In genomic region chr2:54545700-54546450, GRCh38 we compare ENCODE assay signal across 11 cellular contexts.
A peak's percentile ranks its signal among the peaks of the same experiment; 100 is the strongest.
DNase-seq lines count a peak whose midpoint lies in the region; ATAC-seq and TF ChIP-seq lines count a peak whose summit lies in the region.
"Had no signal": no experiment of that assay in that cellular context is flagged by ENCODE, and none has a peak within 500 bp of the region (broad histone marks: within the 10 kb centered on the region; RNA-seq: fewer than 3 reads in every experiment).

No MANE protein-coding gene starts in this region.

- H2BK5ac ChIP-seq in H9 (ENCODE audit: insufficient read length, low read length): no peak overlapping the region

- H2BK12ac ChIP-seq in H9 (ENCODE audit: insufficient read length, low read depth, low read length): no peak overlapping the region

- H3K4me3 Mint-ChIP-seq in H9: no peak overlapping the region
- H3K4me3 Mint-ChIP-seq: memory B cell had no signal

- H2AFZ ChIP-seq in H9 (ENCODE audit: low read length): no peak overlapping the region

- no peak overlapping the region for H3K18ac ChIP-seq in H9 (ENCODE audit: insufficient read length, low read depth, low read length)

- H3K9ac ChIP-seq in H9 (ENCODE audit: extremely low read depth, insufficient read length, low read length): no peak overlapping the region

- no peak overlapping the region for H4K5ac ChIP-seq in H9 (ENCODE audit: insufficient read length, low read depth, low read length)

- no peaks in the 10 kb centered on the region for H3K23me2 ChIP-seq in H9 (ENCODE audit: insufficient read length, low read depth, low read length, poor library complexity, severe bottlenecking)

- no peak overlapping the region for H2AK5ac ChIP-seq in H9 (ENCODE audit: insufficient read length, low read length)

- no peaks in the 10 kb centered on the region; a peak in 1 of 7 replicates for H3K36me3 Mint-ChIP-seq in H9 (ENCODE audit: insufficient read depth in 1 of 3, low read depth in 3 of 3)
- H3K36me3 Mint-ChIP-seq: memory B cell had no signal

- H3K4me1 ChIP-seq in right atrium auricular region (peaks cover 0 to 66% of the 10 kb centered on the region in 2 donors), heart left ventricle (peaks cover 15 to 95% (median 83%) of the 10 kb centered on the region in 12 donors), foreskin keratinocyte (peaks cover 27% of the 10 kb centered on the region), H9 (ENCODE audit: insufficient read depth, low read length) (peaks cover 2% of the 10 kb centered on the region; the same call in 1 of the 2 replicates), BE2C (peaks cover 4% of the 10 kb centered on the region; the same call in 1 of the 2 replicates)

- WGBS in heart left ventricle, 4 donors: 58 to 67% (median 64%) methylated on average over 3 of the region's 3 CpGs
- WGBS in H9 (ENCODE audit: extremely low coverage, insufficient read length, low lambda C conversion rate): no CpG with 5 or more reads among the region's 3 CpGs

- no peak overlapping the region for H3K56ac ChIP-seq in H9 (ENCODE audit: insufficient read length, low read depth, low read length)

- H3K4me2 ChIP-seq in H9 (ENCODE audit: insufficient read depth, insufficient read length, low read length): no peak overlapping the region

- H3K9me3 ChIP-seq in right atrium auricular region: no peaks in the 10 kb centered on the region
- no peaks in the 10 kb centered on the region for H3K9me3 ChIP-seq in heart left ventricle
- no peaks in the 10 kb centered on the region for H3K9me3 ChIP-seq in H9 (ENCODE audit: control insufficient read depth, low read depth, low read length)
- H3K9me3 ChIP-seq in BE2C: no peaks in the 10 kb centered on the region

- H3K27me3 ChIP-seq in right atrium auricular region: no peaks in the 10 kb centered on the region
- no peaks in the 10 kb centered on the region for H3K27me3 ChIP-seq in heart left ventricle
- no peaks in the 10 kb centered on the region for H3K27me3 ChIP-seq in foreskin keratinocyte
- H3K27me3 ChIP-seq in H9 (ENCODE audit: insufficient read depth, low read length): no peaks in the 10 kb centered on the region
- H3K27me3 ChIP-seq in BE2C: no peaks in the 10 kb centered on the region

- ATAC-seq in heart left ventricle (no peak), foreskin keratinocyte (peak; percentile 97), GM18502 (IDR thresholded peaks at IDR 0.05; ENCODE audit: poor library complexity, unreplicated experiment) (no peak)

- no peak overlapping the region for H2BK15ac ChIP-seq in H9 (ENCODE audit: low read depth, low read length)

- H3K4me1 Mint-ChIP-seq in H9: peaks cover 17 to 20% of the 10 kb centered on the region in 2 experiments

- H3T11ph ChIP-seq in H9 (ENCODE audit: low read length): no peak overlapping the region

- no peaks in the 10 kb centered on the region for H3K79me2 ChIP-seq in H9 (ENCODE audit: insufficient read depth, low read length)

- no peak overlapping the region for H3K27ac ChIP-seq in right atrium auricular region
- peak overlapping the region in 2 of 12 donors; percentile 42 to 55 for H3K27ac ChIP-seq in heart left ventricle
- peak overlapping the region; percentile 91 for H3K27ac ChIP-seq in foreskin keratinocyte
- H3K27ac ChIP-seq in H9 (ENCODE audit: insufficient read length, low read depth, low read length): no peak overlapping the region
- H3K27ac ChIP-seq: C4-2B had no signal

- H3K79me1 ChIP-seq in H9 (ENCODE audit: insufficient read depth, low read depth, low read length, poor library complexity, severe bottlenecking): no peaks in the 10 kb centered on the region

- DNase-seq in right atrium auricular region (ENCODE audit: low spot score) (peak; percentile 9), heart left ventricle (no peak), LHCN-M2 (ENCODE audit: low read depth) (peak; percentile 70), foreskin keratinocyte (peak; percentile 86 to 87), H9 (no peak), BE2C (no peak), activated gamma-delta T cell treated with Interleukin-2 at 50 U/mL for 16 hours (no peak)
- DNase-seq: Right ventricle myocardium superior had no signal

- TF ChIP-seq CTCF in right atrium auricular region (IDR thresholded peaks at IDR 0.05) (no peak), heart left ventricle (IDR thresholded peaks at IDR 0.05) (no peak), foreskin keratinocyte (conservative IDR thresholded peaks at IDR 0.05) (no peak), H9 (conservative IDR thresholded peaks at IDR 0.05) (no peak), BE2C (IDR thresholded peaks at IDR 0.05; ENCODE audit: low read depth, low read length) (no peak)

- H3K27me3 Mint-ChIP-seq in H9 (ENCODE audit: low read depth): no peaks in the 10 kb centered on the region; the same call in 1 of the 2 replicates
- H3K27me3 Mint-ChIP-seq: memory B cell had no signal

- H3K9me3 Mint-ChIP-seq in H9: no peaks in the 10 kb centered on the region
- H3K9me3 Mint-ChIP-seq: memory B cell had no signal

- no peak overlapping the region for H4K8ac ChIP-seq in H9 (replicated peaks; ENCODE audit: insufficient read length, low read depth, low read length)

- no peak overlapping the region for H2BK120ac ChIP-seq in H9 (ENCODE audit: low read depth, low read length, poor library complexity, severe bottlenecking)

- no peaks in the 10 kb centered on the region for H4K20me1 ChIP-seq in H9 (ENCODE audit: control insufficient read depth, insufficient read depth, insufficient read length)

- H3K4ac ChIP-seq in H9 (ENCODE audit: low read depth, low read length): no peak overlapping the region

- no peak overlapping the region for H3K23ac ChIP-seq in H9 (ENCODE audit: insufficient read length, low read depth, low read length)

- H3K27ac Mint-ChIP-seq in H9: no peak overlapping the region
- H3K27ac Mint-ChIP-seq: memory B cell had no signal

- intact Hi-C loops in heart left ventricle (cut with DNase I): no loop called here

- no peak overlapping the region for H3K14ac ChIP-seq in H9 (ENCODE audit: insufficient read depth, low read length)

- no peak for TF ChIP-seq POLR2A in heart left ventricle (IDR thresholded peaks at IDR 0.05)

- H2BK20ac ChIP-seq in H9 (ENCODE audit: low read depth, low read length, poor library complexity, severe bottlenecking): no peak overlapping the region

- H3K36me3 ChIP-seq in right atrium auricular region (no peaks in the 10 kb centered on the region), heart left ventricle (peaks cover 0 to 9% (median 0%) of the 10 kb centered on the region in 9 donors), BE2C (no peaks in the 10 kb centered on the region)

- H4K91ac ChIP-seq in H9 (ENCODE audit: insufficient read length, low read depth, low read length): no peak overlapping the region

- H3K4me3 ChIP-seq in right atrium auricular region (no peak overlapping the region), heart left ventricle (no peak overlapping the region), BE2C (ENCODE audit: low read depth, low read length) (no peak overlapping the region)

Comparison
In these comparisons a context has a peak if more than half of its experiments do, and no peak if none do; other contexts are left out.
1. DNase-seq: peak in right atrium auricular region (single experiment), LHCN-M2 (single experiment) and foreskin keratinocyte (2 of 2); none in heart left ventricle (0 of 5), H9 (single experiment), BE2C (single experiment) and activated gamma-delta T cell treated with Interleukin-2 at 50 U/mL for 16 hours (single experiment).